In the genomic region with DNA sequence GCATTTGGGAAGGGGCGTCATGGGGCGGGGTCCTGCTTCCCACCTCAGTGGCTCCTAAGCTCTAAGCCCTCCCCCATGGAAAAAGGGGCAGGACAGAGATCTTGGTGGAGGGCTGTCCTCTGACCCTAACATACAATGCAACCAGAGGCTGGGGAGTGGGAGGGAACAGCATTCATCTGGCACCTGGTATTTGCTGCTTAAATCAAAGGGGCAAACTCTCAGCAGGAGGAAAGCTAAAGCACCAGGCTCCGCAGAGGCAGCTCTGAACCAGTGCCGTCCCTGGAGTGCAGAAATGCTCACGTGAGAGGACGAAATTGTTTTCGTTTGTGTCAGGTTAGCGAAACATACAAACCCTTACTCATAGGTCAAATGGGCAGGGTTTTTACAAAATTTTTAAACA, we compare ENCODE assay signal across 1 cellular context.
TF ChIP-seq lines count a peak whose summit lies in the region.

No MANE protein-coding gene starts in this region.

TF ChIP-seq in GM23338, 12 proteins besides CTCF, POLR2A, EP300 and RAD21 (continued from another document):
- TF ChIP-seq, protein P1, sequence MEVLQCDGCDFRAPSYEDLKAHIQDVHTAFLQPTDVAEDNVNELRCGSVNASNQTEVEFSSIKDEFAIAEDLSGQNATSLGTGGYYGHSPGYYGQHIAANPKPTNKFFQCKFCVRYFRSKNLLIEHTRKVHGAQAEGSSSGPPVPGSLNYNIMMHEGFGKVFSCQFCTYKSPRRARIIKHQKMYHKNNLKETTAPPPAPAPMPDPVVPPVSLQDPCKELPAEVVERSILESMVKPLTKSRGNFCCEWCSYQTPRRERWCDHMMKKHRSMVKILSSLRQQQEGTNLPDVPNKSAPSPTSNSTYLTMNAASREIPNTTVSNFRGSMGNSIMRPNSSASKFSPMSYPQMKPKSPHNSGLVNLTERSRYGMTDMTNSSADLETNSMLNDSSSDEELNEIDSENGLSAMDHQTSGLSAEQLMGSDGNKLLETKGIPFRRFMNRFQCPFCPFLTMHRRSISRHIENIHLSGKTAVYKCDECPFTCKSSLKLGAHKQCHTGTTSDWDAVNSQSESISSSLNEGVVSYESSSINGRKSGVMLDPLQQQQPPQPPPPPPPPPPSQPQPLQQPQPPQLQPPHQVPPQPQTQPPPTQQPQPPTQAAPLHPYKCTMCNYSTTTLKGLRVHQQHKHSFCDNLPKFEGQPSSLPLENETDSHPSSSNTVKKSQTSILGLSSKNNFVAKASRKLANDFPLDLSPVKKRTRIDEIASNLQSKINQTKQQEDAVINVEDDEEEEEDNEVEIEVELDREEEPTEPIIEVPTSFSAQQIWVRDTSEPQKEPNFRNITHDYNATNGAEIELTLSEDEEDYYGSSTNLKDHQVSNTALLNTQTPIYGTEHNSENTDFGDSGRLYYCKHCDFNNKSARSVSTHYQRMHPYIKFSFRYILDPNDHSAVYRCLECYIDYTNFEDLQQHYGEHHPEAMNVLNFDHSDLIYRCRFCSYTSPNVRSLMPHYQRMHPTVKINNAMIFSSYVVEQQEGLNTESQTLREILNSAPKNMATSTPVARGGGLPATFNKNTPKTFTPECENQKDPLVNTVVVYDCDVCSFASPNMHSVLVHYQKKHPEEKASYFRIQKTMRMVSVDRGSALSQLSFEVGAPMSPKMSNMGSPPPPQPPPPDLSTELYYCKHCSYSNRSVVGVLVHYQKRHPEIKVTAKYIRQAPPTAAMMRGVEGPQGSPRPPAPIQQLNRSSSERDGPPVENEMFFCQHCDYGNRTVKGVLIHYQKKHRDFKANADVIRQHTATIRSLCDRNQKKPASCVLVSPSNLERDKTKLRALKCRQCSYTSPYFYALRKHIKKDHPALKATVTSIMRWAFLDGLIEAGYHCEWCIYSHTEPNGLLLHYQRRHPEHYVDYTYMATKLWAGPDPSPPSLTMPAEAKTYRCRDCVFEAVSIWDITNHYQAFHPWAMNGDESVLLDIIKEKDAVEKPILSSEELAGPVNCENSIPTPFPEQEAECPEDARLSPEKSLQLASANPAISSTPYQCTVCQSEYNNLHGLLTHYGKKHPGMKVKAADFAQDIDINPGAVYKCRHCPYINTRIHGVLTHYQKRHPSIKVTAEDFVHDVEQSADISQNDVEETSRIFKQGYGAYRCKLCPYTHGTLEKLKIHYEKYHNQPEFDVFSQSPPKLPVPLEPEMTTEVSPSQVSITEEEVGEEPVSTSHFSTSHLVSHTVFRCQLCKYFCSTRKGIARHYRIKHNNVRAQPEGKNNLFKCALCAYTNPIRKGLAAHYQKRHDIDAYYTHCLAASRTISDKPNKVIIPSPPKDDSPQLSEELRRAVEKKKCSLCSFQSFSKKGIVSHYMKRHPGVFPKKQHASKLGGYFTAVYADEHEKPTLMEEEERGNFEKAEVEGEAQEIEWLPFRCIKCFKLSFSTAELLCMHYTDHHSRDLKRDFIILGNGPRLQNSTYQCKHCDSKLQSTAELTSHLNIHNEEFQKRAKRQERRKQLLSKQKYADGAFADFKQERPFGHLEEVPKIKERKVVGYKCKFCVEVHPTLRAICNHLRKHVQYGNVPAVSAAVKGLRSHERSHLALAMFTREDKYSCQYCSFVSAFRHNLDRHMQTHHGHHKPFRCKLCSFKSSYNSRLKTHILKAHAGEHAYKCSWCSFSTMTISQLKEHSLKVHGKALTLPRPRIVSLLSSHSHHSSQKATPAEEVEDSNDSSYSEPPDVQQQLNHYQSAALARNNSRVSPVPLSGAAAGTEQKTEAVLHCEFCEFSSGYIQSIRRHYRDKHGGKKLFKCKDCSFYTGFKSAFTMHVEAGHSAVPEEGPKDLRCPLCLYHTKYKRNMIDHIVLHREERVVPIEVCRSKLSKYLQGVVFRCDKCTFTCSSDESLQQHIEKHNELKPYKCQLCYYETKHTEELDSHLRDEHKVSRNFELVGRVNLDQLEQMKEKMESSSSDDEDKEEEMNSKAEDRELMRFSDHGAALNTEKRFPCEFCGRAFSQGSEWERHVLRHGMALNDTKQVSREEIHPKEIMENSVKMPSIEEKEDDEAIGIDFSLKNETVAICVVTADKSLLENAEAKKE (CRISPR knock-in tag; IDR thresholded peaks at IDR 0.05) = no peak
- TF ChIP-seq EZH2 (IDR thresholded peaks at IDR 0.05; ENCODE audit: low read depth, unreplicated experiment) (no peak), JUNB (IDR thresholded peaks at IDR 0.05; ENCODE audit: unreplicated experiment) (no peak), ZNF114 (CRISPR knock-in tag; IDR thresholded peaks at IDR 0.05) (no peak), ZNF331 (CRISPR knock-in tag; IDR thresholded peaks at IDR 0.05; ENCODE audit: low read depth) (no peak), EZH2phosphoT487 (IDR thresholded peaks at IDR 0.05; ENCODE audit: unreplicated experiment) (no peak)
